ENCODE assay signal across 13 cellular contexts in genomic region chr5:147065071-147065470, GRCh38.
DNase-seq lines count a peak whose midpoint lies in the region; ATAC-seq lines count a peak whose summit lies in the region.
"Had no signal": no experiment of that assay in that cellular context is flagged by ENCODE, and none has a peak within 500 bp of the region (broad histone marks: within the 10 kb centered on the region; RNA-seq: fewer than 3 reads in every experiment).

No MANE protein-coding gene starts in this region.

- DNase-seq in NCI-H2081 (lab: John Stamatoyannopoulos, UW) (no peak), AG20443 (ENCODE audit: low spot score) (no peak), RPMI8226 (no peak)
- DNase-seq: activated CD4-positive, alpha-beta T cell treated with anti-CD3 and anti-CD28 coated beads for 36 hours; C1 segment of cervical spinal cord; HCEC 1CT; lower lobe of right lung; PC-9 had no signal

- ATAC-seq in GM18511 (IDR thresholded peaks at IDR 0.05; ENCODE audit: unreplicated experiment) (peak; percentile 74), GM19438 (IDR thresholded peaks at IDR 0.05; ENCODE audit: low read depth, unreplicated experiment) (peak; percentile 74), HG02678 (IDR thresholded peaks at IDR 0.05; ENCODE audit: unreplicated experiment) (peak; percentile 57), HG03558 (IDR thresholded peaks at IDR 0.05; ENCODE audit: extremely low read depth, unreplicated experiment) (peak; percentile 76), GM18517 (IDR thresholded peaks at IDR 0.05; ENCODE audit: unreplicated experiment) (no peak)
- ATAC-seq: activated CD4-positive, alpha-beta T cell treated with anti-CD3 and anti-CD28 coated beads for 36 hours; lower lobe of right lung had no signal
